In genomic region chr18:78964727-78965126, GRCh38 we compare ENCODE assay signal across 2 cellular contexts. TPM values are rescaled to one million over a fixed set of nuclear protein-coding genes. Genes with fewer than 3 reads are reported as not detected.
"Had no signal": no experiment of that assay in that cellular context is flagged by ENCODE, and none has a peak within 500 bp of the region (broad histone marks: within the 10 kb centered on the region; RNA-seq: fewer than 3 reads in every experiment).

No MANE protein-coding gene starts in this region.

RNA-seq across cellular contexts. Expression of gene SALL3, which starts 14.9 kb away (rescaled TPM):
- total RNA-seq: GM23248, HFFc6 had no signal
- polyA plus RNA-seq: GM23248 had no signal
